ENCODE assay signal across 9 cellular contexts in genomic region chr4:154444958-154445357, GRCh38. TPM values are rescaled to one million over a fixed set of nuclear protein-coding genes. Genes with fewer than 3 reads are reported as not detected.
"Had no signal": no experiment of that assay in that cellular context is flagged by ENCODE, and none has a peak within 500 bp of the region (broad histone marks: within the 10 kb centered on the region; RNA-seq: fewer than 3 reads in every experiment).

No MANE protein-coding gene starts in this region.

- DNase-seq: IMR-90, KBM-7, KG1 had no signal

- H3K27ac ChIP-seq: HL-60, KMS-11 had no signal

- H3K9ac ChIP-seq: KMS-11 had no signal

- ATAC-seq: HepG2 had no signal

- H3K4me2 ChIP-seq: KMS-11 had no signal

- FAIRE-seq: HepG2, HTR-8/SVneo had no signal

RNA-seq across cellular contexts. Expression of gene DCHS2, which starts 46.6 kb away (rescaled TPM):
- total RNA-seq: HepG2, HT-29, HT1080, IMR-90 had no signal
- polyA plus RNA-seq: IMR-90 had no signal
